1 cellular context compared by ENCODE assay signal in genomic region chr7:4775281-4776159, GRCh38.
TF ChIP-seq lines count a peak whose summit lies in the region.

AP5Z1 (plus strand) TSS chr7:4775623; CDS start chr7:4775716, 93 bp downstream.

TF ChIP-seq in HepG2, 621 proteins besides CTCF, POLR2A, EP300 and RAD21 (continued from another document and continues in another):
- peak; percentile 41 for TF ChIP-seq FOXK2 (IDR thresholded peaks at IDR 0.05)
- TF ChIP-seq ZNF580 (CRISPR knock-in tag; IDR thresholded peaks at IDR 0.05; ENCODE audit: borderline replicate concordance, low read depth), result 0 out of 2 replicates have a peak, but pooled peaks have one; percentile 57
- TF ChIP-seq ZNF607 (CRISPR knock-in tag; IDR thresholded peaks at IDR 0.05; ENCODE audit: borderline replicate concordance), result 0 out of 2 replicates have a peak, but pooled peaks have one; percentile 52
- peak; percentile 23 for TF ChIP-seq ZNF614 (CRISPR knock-in tag; IDR thresholded peaks at IDR 0.05; ENCODE audit: borderline replicate concordance)
- TF ChIP-seq RNF219 (CRISPR knock-in tag; IDR thresholded peaks at IDR 0.05), result no peak
- no peak for TF ChIP-seq GZF1 (CRISPR knock-in tag; IDR thresholded peaks at IDR 0.05)
- TF ChIP-seq GATA4 (IDR thresholded peaks at IDR 0.05; ENCODE audit: borderline replicate concordance, low read depth), result 0 out of 2 replicates have a peak, but pooled peaks have one; percentile 11
- TF ChIP-seq NFYB (CRISPR knock-in tag; IDR thresholded peaks at IDR 0.05), result peak; percentile 88
- TF ChIP-seq GLMP (CRISPR knock-in tag; IDR thresholded peaks at IDR 0.05; ENCODE audit: borderline replicate concordance), result no peak
- peak; percentile 89 for TF ChIP-seq TBX3 (IDR thresholded peaks at IDR 0.05; ENCODE audit: borderline replicate concordance)
- TF ChIP-seq MED8 (CRISPR knock-in tag; IDR thresholded peaks at IDR 0.05; ENCODE audit: insufficient replicate concordance), result peak; percentile 66
- peak; percentile 89 for TF ChIP-seq ZGPAT (CRISPR knock-in tag; IDR thresholded peaks at IDR 0.05)
- TF ChIP-seq ZNF788 (CRISPR knock-in tag; IDR thresholded peaks at IDR 0.05; ENCODE audit: borderline replicate concordance), result peak; percentile 19; the same call in 1 of the 2 replicates
- TF ChIP-seq ZNF512B (CRISPR knock-in tag; IDR thresholded peaks at IDR 0.05; ENCODE audit: borderline replicate concordance), result no peak
- peak; percentile 17; the same call in 1 of the 2 replicates for TF ChIP-seq ZNF770 (CRISPR knock-in tag; IDR thresholded peaks at IDR 0.05)
- TF ChIP-seq THAP9 (CRISPR knock-in tag; IDR thresholded peaks at IDR 0.05; ENCODE audit: borderline replicate concordance), result peak; percentile 76; the same call in 1 of the 2 replicates
- TF ChIP-seq ZNF720 (CRISPR knock-in tag; IDR thresholded peaks at IDR 0.05), result no peak
- peak; percentile 88; the same call in 1 of the 2 replicates for TF ChIP-seq ZNF816 (CRISPR knock-in tag; IDR thresholded peaks at IDR 0.05; ENCODE audit: borderline replicate concordance)
- TF ChIP-seq ZNF350 (CRISPR knock-in tag; IDR thresholded peaks at IDR 0.05; ENCODE audit: borderline replicate concordance, low read depth), result peak; percentile 86
- TF ChIP-seq ZNF136 (CRISPR knock-in tag; IDR thresholded peaks at IDR 0.05; ENCODE audit: low read depth), result 0 out of 2 replicates have a peak, but pooled peaks have one; percentile 73
- peak; percentile 24; the same call in 1 of the 2 replicates for TF ChIP-seq MEIS2 (CRISPR knock-in tag; IDR thresholded peaks at IDR 0.05)
- peak; percentile 41; the same call in 1 of the 2 replicates for TF ChIP-seq ZNF749 (CRISPR knock-in tag; IDR thresholded peaks at IDR 0.05; ENCODE audit: borderline replicate concordance)
- TF ChIP-seq DZIP1 (CRISPR knock-in tag; IDR thresholded peaks at IDR 0.05), result 0 out of 2 replicates have a peak, but pooled peaks have one; percentile 63
- TF ChIP-seq ZBTB10 (CRISPR knock-in tag; IDR thresholded peaks at IDR 0.05; ENCODE audit: borderline replicate concordance), result peak; percentile 53; the same call in 1 of the 2 replicates
- no peak for TF ChIP-seq ZBTB1 (CRISPR knock-in tag; IDR thresholded peaks at IDR 0.05; ENCODE audit: borderline replicate concordance)
- no peak for TF ChIP-seq KLF13 (CRISPR knock-in tag; IDR thresholded peaks at IDR 0.05)
- no peak for TF ChIP-seq ZNF564 (CRISPR knock-in tag; IDR thresholded peaks at IDR 0.05)
- no peak for TF ChIP-seq HOXA5 (CRISPR knock-in tag; IDR thresholded peaks at IDR 0.05)
- TF ChIP-seq HOXD1 (CRISPR knock-in tag; IDR thresholded peaks at IDR 0.05), result peak; percentile 41; the same call in 1 of the 2 replicates
- no peak for TF ChIP-seq CHD2 (IDR thresholded peaks at IDR 0.05; ENCODE audit: low read depth, low read length)
- TF ChIP-seq PBX2 (CRISPR knock-in tag; IDR thresholded peaks at IDR 0.05), result peak; percentile 87
